In the genomic region with DNA sequence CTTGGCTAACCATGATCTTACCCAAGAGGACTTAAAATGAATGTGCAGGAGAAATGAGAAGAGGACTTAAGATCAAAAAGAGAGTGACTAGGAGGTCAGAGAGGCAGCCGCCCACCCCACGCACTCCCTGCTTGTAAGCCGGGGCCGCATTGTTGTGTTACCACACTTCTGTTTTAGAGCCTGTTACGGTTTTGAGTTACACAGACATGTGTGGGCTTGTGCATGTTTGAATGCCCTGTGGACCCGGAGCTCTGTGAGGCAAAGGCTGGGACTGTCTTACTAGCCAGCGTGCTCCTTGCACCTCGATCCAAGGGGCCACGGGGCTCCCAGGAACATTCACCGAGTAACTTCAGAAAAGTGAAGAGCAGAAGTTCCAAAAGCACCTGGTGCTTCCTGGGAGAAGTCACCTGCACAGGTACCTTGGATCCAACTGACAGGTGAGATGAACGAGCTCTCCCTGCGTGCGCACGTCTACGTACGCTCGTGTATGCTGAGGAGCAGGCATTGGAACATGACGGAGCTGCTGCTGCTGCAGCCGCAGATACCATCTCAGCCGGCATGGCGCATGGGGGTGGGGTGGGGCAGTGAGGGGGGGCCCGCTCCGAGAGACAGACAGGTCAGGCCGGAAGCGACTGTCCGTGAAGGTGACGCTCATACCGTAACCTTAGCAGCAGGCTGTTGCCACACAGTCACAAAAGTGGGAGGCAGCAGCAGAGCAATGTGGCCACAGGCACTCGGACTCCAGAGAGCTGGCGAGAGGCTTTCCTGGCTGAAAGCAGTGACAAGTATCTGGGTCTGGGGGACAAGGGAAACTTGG, we compare ENCODE assay signal across 1 cellular context.
TF ChIP-seq lines count a peak whose summit lies in the region.

No MANE protein-coding gene starts in this region.

TF ChIP-seq in GM23338, 12 proteins besides CTCF, POLR2A, EP300 and RAD21 (continued from another document):
- TF ChIP-seq, protein P1, sequence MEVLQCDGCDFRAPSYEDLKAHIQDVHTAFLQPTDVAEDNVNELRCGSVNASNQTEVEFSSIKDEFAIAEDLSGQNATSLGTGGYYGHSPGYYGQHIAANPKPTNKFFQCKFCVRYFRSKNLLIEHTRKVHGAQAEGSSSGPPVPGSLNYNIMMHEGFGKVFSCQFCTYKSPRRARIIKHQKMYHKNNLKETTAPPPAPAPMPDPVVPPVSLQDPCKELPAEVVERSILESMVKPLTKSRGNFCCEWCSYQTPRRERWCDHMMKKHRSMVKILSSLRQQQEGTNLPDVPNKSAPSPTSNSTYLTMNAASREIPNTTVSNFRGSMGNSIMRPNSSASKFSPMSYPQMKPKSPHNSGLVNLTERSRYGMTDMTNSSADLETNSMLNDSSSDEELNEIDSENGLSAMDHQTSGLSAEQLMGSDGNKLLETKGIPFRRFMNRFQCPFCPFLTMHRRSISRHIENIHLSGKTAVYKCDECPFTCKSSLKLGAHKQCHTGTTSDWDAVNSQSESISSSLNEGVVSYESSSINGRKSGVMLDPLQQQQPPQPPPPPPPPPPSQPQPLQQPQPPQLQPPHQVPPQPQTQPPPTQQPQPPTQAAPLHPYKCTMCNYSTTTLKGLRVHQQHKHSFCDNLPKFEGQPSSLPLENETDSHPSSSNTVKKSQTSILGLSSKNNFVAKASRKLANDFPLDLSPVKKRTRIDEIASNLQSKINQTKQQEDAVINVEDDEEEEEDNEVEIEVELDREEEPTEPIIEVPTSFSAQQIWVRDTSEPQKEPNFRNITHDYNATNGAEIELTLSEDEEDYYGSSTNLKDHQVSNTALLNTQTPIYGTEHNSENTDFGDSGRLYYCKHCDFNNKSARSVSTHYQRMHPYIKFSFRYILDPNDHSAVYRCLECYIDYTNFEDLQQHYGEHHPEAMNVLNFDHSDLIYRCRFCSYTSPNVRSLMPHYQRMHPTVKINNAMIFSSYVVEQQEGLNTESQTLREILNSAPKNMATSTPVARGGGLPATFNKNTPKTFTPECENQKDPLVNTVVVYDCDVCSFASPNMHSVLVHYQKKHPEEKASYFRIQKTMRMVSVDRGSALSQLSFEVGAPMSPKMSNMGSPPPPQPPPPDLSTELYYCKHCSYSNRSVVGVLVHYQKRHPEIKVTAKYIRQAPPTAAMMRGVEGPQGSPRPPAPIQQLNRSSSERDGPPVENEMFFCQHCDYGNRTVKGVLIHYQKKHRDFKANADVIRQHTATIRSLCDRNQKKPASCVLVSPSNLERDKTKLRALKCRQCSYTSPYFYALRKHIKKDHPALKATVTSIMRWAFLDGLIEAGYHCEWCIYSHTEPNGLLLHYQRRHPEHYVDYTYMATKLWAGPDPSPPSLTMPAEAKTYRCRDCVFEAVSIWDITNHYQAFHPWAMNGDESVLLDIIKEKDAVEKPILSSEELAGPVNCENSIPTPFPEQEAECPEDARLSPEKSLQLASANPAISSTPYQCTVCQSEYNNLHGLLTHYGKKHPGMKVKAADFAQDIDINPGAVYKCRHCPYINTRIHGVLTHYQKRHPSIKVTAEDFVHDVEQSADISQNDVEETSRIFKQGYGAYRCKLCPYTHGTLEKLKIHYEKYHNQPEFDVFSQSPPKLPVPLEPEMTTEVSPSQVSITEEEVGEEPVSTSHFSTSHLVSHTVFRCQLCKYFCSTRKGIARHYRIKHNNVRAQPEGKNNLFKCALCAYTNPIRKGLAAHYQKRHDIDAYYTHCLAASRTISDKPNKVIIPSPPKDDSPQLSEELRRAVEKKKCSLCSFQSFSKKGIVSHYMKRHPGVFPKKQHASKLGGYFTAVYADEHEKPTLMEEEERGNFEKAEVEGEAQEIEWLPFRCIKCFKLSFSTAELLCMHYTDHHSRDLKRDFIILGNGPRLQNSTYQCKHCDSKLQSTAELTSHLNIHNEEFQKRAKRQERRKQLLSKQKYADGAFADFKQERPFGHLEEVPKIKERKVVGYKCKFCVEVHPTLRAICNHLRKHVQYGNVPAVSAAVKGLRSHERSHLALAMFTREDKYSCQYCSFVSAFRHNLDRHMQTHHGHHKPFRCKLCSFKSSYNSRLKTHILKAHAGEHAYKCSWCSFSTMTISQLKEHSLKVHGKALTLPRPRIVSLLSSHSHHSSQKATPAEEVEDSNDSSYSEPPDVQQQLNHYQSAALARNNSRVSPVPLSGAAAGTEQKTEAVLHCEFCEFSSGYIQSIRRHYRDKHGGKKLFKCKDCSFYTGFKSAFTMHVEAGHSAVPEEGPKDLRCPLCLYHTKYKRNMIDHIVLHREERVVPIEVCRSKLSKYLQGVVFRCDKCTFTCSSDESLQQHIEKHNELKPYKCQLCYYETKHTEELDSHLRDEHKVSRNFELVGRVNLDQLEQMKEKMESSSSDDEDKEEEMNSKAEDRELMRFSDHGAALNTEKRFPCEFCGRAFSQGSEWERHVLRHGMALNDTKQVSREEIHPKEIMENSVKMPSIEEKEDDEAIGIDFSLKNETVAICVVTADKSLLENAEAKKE (CRISPR knock-in tag; IDR thresholded peaks at IDR 0.05): no peak
- TF ChIP-seq STAT1 (IDR thresholded peaks at IDR 0.05; ENCODE audit: unreplicated experiment): no peak
- no peak for TF ChIP-seq EZH2phosphoT487 (IDR thresholded peaks at IDR 0.05; ENCODE audit: unreplicated experiment)
- TF ChIP-seq, protein P2, sequence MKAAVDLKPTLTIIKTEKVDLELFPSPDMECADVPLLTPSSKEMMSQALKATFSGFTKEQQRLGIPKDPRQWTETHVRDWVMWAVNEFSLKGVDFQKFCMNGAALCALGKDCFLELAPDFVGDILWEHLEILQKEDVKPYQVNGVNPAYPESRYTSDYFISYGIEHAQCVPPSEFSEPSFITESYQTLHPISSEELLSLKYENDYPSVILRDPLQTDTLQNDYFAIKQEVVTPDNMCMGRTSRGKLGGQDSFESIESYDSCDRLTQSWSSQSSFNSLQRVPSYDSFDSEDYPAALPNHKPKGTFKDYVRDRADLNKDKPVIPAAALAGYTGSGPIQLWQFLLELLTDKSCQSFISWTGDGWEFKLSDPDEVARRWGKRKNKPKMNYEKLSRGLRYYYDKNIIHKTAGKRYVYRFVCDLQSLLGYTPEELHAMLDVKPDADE (IDR thresholded peaks at IDR 0.05): no peak
